ENCODE assay signal across 23 cellular contexts in genomic region chr5:180142008-180142803, GRCh38.
DNase-seq lines count a peak whose midpoint lies in the region; ATAC-seq lines count a peak whose summit lies in the region.
"Had no signal": no experiment of that assay in that cellular context is flagged by ENCODE, and none has a peak within 500 bp of the region (broad histone marks: within the 10 kb centered on the region; RNA-seq: fewer than 3 reads in every experiment).

No MANE protein-coding gene starts in this region.

- intact Hi-C loops in activated CD4-positive, alpha-beta T cell treated with anti-CD3 and anti-CD28 coated beads, Interleukin-2, amount 10 ng/mL, durations not matched to agents 24 days and 14 days (cut with micrococcal nuclease): no loop called here

- H3K36me3 Mint-ChIP-seq in activated CD4-positive, alpha-beta T cell treated with anti-CD3 and anti-CD28 coated beads, Interleukin-2, amount 10 ng/mL, durations not matched to agents 24 days and 14 days (ENCODE audit: low read depth): no peaks in the 10 kb centered on the region
- H3K36me3 Mint-ChIP-seq: activated naive CD8-positive, alpha-beta T cell treated with anti-CD3 and anti-CD28 coated beads, Interleukin-2, amount 10 ng/mL, durations not matched to agents 7 days and 5 days had no signal

- no peaks in the 10 kb centered on the region for H3K4me1 Mint-ChIP-seq in activated CD4-positive, alpha-beta T cell treated with anti-CD3 and anti-CD28 coated beads, Interleukin-2, amount 10 ng/mL, durations not matched to agents 24 days and 14 days
- H3K4me1 Mint-ChIP-seq: activated naive CD8-positive, alpha-beta T cell treated with anti-CD3 and anti-CD28 coated beads, Interleukin-2, amount 10 ng/mL, durations not matched to agents 7 days and 5 days; activated T-helper 17 cell treated with anti-CD3 and anti-CD28 coated beads, Interleukin-2, amount 50 U/mL, for 72 hours had no signal

- no peak overlapping the region for H3K27ac Mint-ChIP-seq in activated CD4-positive, alpha-beta T cell treated with anti-CD3 and anti-CD28 coated beads, Interleukin-2, amount 10 ng/mL, durations not matched to agents 24 days and 14 days
- H3K27ac Mint-ChIP-seq: activated naive CD8-positive, alpha-beta T cell treated with anti-CD3 and anti-CD28 coated beads, Interleukin-2, amount 10 ng/mL, durations not matched to agents 7 days and 5 days; activated T-helper 17 cell treated with anti-CD3 and anti-CD28 coated beads, Interleukin-2, amount 50 U/mL, for 72 hours had no signal

- ATAC-seq in GM18873 (IDR thresholded peaks at IDR 0.05; ENCODE audit: low FRiP score, unreplicated experiment) (no peak), GM18870 (IDR thresholded peaks at IDR 0.05; ENCODE audit: unreplicated experiment) (no peak)
- ATAC-seq: A549; activated T-helper 17 cell treated with anti-CD3 and anti-CD28 coated beads, Interleukin-2, amount 50 U/mL, for 72 hours; K562 had no signal

- peaks cover 5% of the 10 kb centered on the region for H3K27me3 Mint-ChIP-seq in activated CD4-positive, alpha-beta T cell treated with anti-CD3 and anti-CD28 coated beads, Interleukin-2, amount 10 ng/mL, durations not matched to agents 24 days and 14 days

- no peak overlapping the region for H3K4me3 Mint-ChIP-seq in activated CD4-positive, alpha-beta T cell treated with anti-CD3 and anti-CD28 coated beads, Interleukin-2, amount 10 ng/mL, durations not matched to agents 24 days and 14 days
- H3K4me3 Mint-ChIP-seq: activated naive CD8-positive, alpha-beta T cell treated with anti-CD3 and anti-CD28 coated beads, Interleukin-2, amount 10 ng/mL, durations not matched to agents 7 days and 5 days; activated T-helper 17 cell treated with anti-CD3 and anti-CD28 coated beads, Interleukin-2, amount 50 U/mL, for 72 hours had no signal

- DNase-seq in activated CD4-positive, alpha-beta T cell treated with anti-CD3 and anti-CD28 coated beads, Interleukin-2, amount 10 ng/mL, durations not matched to agents 24 days and 14 days: peak; percentile 37
- no peak for DNase-seq in activated CD4-positive, alpha-beta T cell treated with anti-CD3 and anti-CD28 coated beads, Interleukin-2, amount 50 U/mL, for 1 hour
- DNase-seq in NCI-H524 treated with DMSO at 0.1 percent for 48 hours (lab: John Stamatoyannopoulos, UW) (peak; percentile 20), islet precursor cell (peak; percentile 41), retina (peak; percentile 54), NCI-H748 treated with DMSO at 0.1 percent for 48 hours (lab: John Stamatoyannopoulos, UW) (no peak)
- DNase-seq: activated CD8-positive, alpha-beta memory T cell treated with anti-CD3 and anti-CD28 coated beads, Interleukin-2, amount 50 U/mL, for 4 hours; activated naive CD8-positive, alpha-beta T cell treated with anti-CD3 and anti-CD28 coated beads, Interleukin-2, amount 10 ng/mL, durations not matched to agents 7 days and 5 days; BE2C; effector CD8-positive, alpha-beta T cell; foreskin melanocyte; GF-D8; hippocampal formation; MG63; NCI-H2107; NCI-H510A; small intestine; stimulated activated CD4-positive, alpha-beta T cell treated with anti-CD3 and anti-CD28 coated beads, Interleukin-1b, Interleukin-23, amount 100 ng/mL, for 48 hours had no signal

- peaks cover 5% of the 10 kb centered on the region for H3K9me3 Mint-ChIP-seq in activated CD4-positive, alpha-beta T cell treated with anti-CD3 and anti-CD28 coated beads, Interleukin-2, amount 10 ng/mL, durations not matched to agents 24 days and 14 days

Comparison
In these comparisons a context has a peak if more than half of its experiments do, and no peak if none do; other contexts are left out.
1. DNase-seq: peak in activated CD4-positive, alpha-beta T cell treated with anti-CD3 and anti-CD28 coated beads, Interleukin-2, amount 10 ng/mL, durations not matched to agents 24 days and 14 days (single experiment), NCI-H524 treated with DMSO at 0.1 percent for 48 hours (single experiment), islet precursor cell (single experiment) and retina (single experiment); none in activated CD4-positive, alpha-beta T cell treated with anti-CD3 and anti-CD28 coated beads, Interleukin-2, amount 50 U/mL, for 1 hour (single experiment) and NCI-H748 treated with DMSO at 0.1 percent for 48 hours (single experiment).